ENCODE assay signal across 10 cellular contexts in the genomic region with DNA sequence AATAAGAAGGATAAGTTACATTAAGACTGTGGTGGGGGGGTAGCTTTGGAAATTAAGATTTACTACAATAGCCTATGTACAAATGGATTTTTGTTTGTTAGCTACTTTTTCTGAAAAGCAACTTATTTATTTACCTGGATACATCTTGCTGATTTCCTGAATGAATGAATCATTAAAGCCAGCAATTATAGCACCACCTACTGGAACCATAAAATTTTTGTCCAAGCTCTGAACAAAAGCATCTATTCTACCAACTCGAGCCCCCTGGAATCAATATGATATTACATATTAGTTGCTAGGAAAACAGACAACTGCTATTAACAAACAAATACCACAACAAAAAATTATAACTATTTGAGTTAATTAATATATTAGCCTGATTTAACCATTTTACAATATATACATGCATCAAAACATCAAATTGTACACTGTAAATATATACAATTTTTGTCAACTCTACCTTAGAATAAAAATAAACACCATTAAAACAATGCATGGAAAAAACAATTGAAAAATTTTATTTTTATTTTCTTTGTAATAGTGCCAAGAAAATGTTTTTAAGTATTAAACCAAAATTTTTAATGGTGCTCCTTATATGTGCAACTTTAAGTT. TPM values are rescaled to one million over a fixed set of nuclear protein-coding genes. Genes with fewer than 3 reads are reported as not detected.
A peak's percentile ranks its signal among the peaks of the same experiment; 100 is the strongest.
DNase-seq lines count a peak whose midpoint lies in the region; ATAC-seq, FAIRE-seq and TF ChIP-seq lines count a peak whose summit lies in the region.
"Had no signal": no experiment of that assay in that cellular context is flagged by ENCODE, and none has a peak within 500 bp of the region (broad histone marks: within the 10 kb centered on the region; RNA-seq: fewer than 3 reads in every experiment).

No MANE protein-coding gene starts in this region.

- CTCF ChIA-PET in GM10248 (lab: Yijun Ruan, JAX), result interaction anchor here (0.8 to 2.6 kb wide), 21 partner anchors 8 to 223 kb away, joined by 3 to 37 read pairs (median 5); partner anchors contain the start of gene SEPSECS

- 2 to 12% (median 9%) methylated on average over 1 of the region's 1 CpG for WGBS in small intestine, 3 donors

- DNase-seq in GM10248 (ENCODE audit: extremely low spot score) (peak; percentile 30), NCI-H774 (lab: John Stamatoyannopoulos, UW) (peak; percentile 18), epithelial cell of proximal tubule (ENCODE audit: low read depth) (no peak), small intestine (peak; percentile 37), NCI-H1048 (lab: John Stamatoyannopoulos, UW) (no peak)
- DNase-seq in activated naive CD4-positive, alpha-beta T cell (lab: John Stamatoyannopoulos, UW), result no peak

- FAIRE-seq in A204.1 (lab: Jason Lieb, UNC) (peak; percentile 88), small intestine (lab: Jason Lieb, UNC) (no peak)
- FAIRE-seq: colon had no signal

- POLR2A ChIA-PET in GM10248 (lab: Yijun Ruan, JAX), result no interaction called here

- no peaks in the 10 kb centered on the region for H3K36me3 ChIP-seq in small intestine (ENCODE audit: control insufficient read depth in 2 of 2, insufficient read depth in 2 of 2, low read length in 2 of 2)

- no peaks in the 10 kb centered on the region for H3K9me3 ChIP-seq in small intestine (ENCODE audit: control insufficient read depth, low read depth)
- H3K9me3 ChIP-seq: HAP-1 had no signal

- no peak for ATAC-seq in HG03439 (IDR thresholded peaks at IDR 0.05; ENCODE audit: unreplicated experiment)

- peak; percentile 53 for TF ChIP-seq CTCF in GM10248 (IDR thresholded peaks at IDR 0.05; ENCODE audit: control extremely low read depth, extremely low read depth, low read depth, missing control alignments)
- peak; percentile 75 for TF ChIP-seq CTCF in epithelial cell of proximal tubule (conservative IDR thresholded peaks at IDR 0.05; ENCODE audit: low read depth, low read length)

- H3K4me3 ChIP-seq in epithelial cell of proximal tubule (ENCODE audit: low read depth, low read length), result no peak overlapping the region
- H3K4me3 ChIP-seq in small intestine (ENCODE audit: low read depth in 1 of 2, low read length in 2 of 2), result no peak overlapping the region
- H3K4me3 ChIP-seq: HAP-1 had no signal

- no peaks in the 10 kb centered on the region for H3K27me3 ChIP-seq in small intestine (ENCODE audit: control insufficient read depth in 2 of 2, insufficient read depth in 2 of 2, low read length in 2 of 2)

- no peak overlapping the region for H3K27ac ChIP-seq in small intestine (ENCODE audit: low read depth in 1 of 2, low read length in 1 of 2)

- H3K4me1 ChIP-seq in small intestine (ENCODE audit: control insufficient read depth in 2 of 2, insufficient read depth in 1 of 2, low read depth in 1 of 2, low read length in 1 of 2), result no peaks in the 10 kb centered on the region
- H3K4me1 ChIP-seq: HAP-1 had no signal

RNA-seq across cellular contexts. Expression of gene SEPSECS, which starts 15.3 kb away (rescaled TPM):
- 4.3 and 4.8 TPM in 2 replicates for total RNA-seq in epithelial cell of proximal tubule
- polyA plus RNA-seq in small intestine, result 10 to 100 TPM in 2 of 3 donors, 1 to 10 TPM in 1; 5.7 to 23.0 (median 11.1) TPM

Comparison
In these comparisons a context has a peak if more than half of its experiments do, and no peak if none do; other contexts are left out.
1. DNase-seq: peak in GM10248 (single experiment), NCI-H774 (single experiment) and small intestine (single experiment); none in epithelial cell of proximal tubule (single experiment), activated naive CD4-positive, alpha-beta T cell (0 of 4) and NCI-H1048 (single experiment).